In the genomic region with DNA sequence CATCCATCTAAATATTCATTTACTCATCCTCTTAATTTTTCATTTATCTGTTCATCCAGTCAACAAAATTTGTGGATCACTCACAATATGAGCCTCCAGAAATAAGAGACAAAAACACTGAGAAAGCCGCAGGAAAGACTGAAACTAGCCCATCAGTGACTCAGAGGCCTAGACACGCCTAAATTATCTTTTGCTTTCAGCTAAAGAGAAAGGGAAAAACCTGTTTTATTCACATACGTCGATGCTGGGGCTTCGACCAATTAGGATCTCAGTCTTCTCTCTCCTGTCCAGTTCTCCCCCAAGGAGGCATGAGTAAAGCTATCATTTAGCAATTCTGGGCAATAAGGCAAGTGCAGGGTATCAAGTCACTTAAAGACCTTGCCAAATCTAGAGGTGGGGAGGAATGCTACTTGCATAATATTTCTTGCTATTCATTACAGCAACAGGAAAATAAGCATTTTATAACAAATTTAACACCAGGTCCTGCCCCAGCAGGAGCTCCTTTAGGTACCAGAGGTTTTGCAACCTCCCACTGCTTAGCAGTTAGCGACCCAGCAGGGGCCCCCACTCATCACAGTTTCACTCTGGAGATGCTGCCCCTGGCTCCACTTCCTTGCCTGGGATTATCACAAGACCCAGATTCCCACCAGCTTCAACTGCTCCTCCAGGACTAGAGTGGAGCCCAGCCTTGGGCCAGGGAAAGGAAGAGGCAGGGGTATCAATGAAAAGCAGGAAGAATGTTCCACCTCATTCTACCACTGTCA, we compare ENCODE assay signal across 11 cellular contexts. TPM values are rescaled to one million over a fixed set of nuclear protein-coding genes. Genes with fewer than 3 reads are reported as not detected.
A peak's percentile ranks its signal among the peaks of the same experiment; 100 is the strongest.
DNase-seq lines count a peak whose midpoint lies in the region; ATAC-seq, FAIRE-seq and TF ChIP-seq lines count a peak whose summit lies in the region.
"Had no signal": no experiment of that assay in that cellular context is flagged by ENCODE, and none has a peak within 500 bp of the region (broad histone marks: within the 10 kb centered on the region; RNA-seq: fewer than 3 reads in every experiment).

No MANE protein-coding gene starts in this region.

- no peak overlapping the region for H3K27ac Mint-ChIP-seq in activated T-cell treated with anti-CD3 and anti-CD28 coated beads, Interleukin-2, amount 50 U/mL, for 24 hours
- H3K27ac Mint-ChIP-seq in astrocyte (ENCODE audit: unreplicated experiment), result no peak overlapping the region
- H3K27ac Mint-ChIP-seq in stimulated activated naive B cell treated with anti-CD40 and anti-IgM and Interleukin-4, amounts not matched to agents 10 μg/mL and 1 μg/mL and 100 μg/mL, for 72 hours, result no peak overlapping the region

- no peak overlapping the region for H3K9ac ChIP-seq in astrocyte (ENCODE audit: low read length)

- peaks cover 2% of the 10 kb centered on the region for H3K36me3 Mint-ChIP-seq in activated T-cell treated with anti-CD3 and anti-CD28 coated beads, Interleukin-2, amount 50 U/mL, for 4 hours (ENCODE audit: insufficient read depth)
- H3K36me3 Mint-ChIP-seq in activated T-cell treated with anti-CD3 and anti-CD28 coated beads, Interleukin-2, amount 50 U/mL, for 24 hours (ENCODE audit: low read depth), result no peaks in the 10 kb centered on the region
- H3K36me3 Mint-ChIP-seq in astrocyte (ENCODE audit: low read depth, unreplicated experiment), result peaks cover 3% of the 10 kb centered on the region
- H3K36me3 Mint-ChIP-seq in stimulated activated naive B cell treated with anti-CD40 and anti-IgM and Interleukin-4, amounts not matched to agents 10 μg/mL and 1 μg/mL and 100 μg/mL, for 72 hours, result peaks cover 5 to 11% of the 10 kb centered on the region in 2 donors

- no peaks in the 10 kb centered on the region for H3K27me3 ChIP-seq in astrocyte (ENCODE audit: insufficient read depth, low read length)

- no peak overlapping the region for H3K27ac ChIP-seq in astrocyte (ENCODE audit: low read depth, low read length)

- no peak overlapping the region for H3K4me3 ChIP-seq in astrocyte (ENCODE audit: insufficient read depth, low read depth, low read length)

- H3K9me3 Mint-ChIP-seq in activated T-cell treated with anti-CD3 and anti-CD28 coated beads, Interleukin-2, amount 50 U/mL, for 4 hours, result peaks cover 14% of the 10 kb centered on the region
- H3K9me3 Mint-ChIP-seq in activated T-cell treated with anti-CD3 and anti-CD28 coated beads, Interleukin-2, amount 50 U/mL, for 24 hours, result peaks cover 11% of the 10 kb centered on the region
- H3K9me3 Mint-ChIP-seq in astrocyte (ENCODE audit: unreplicated experiment), result peaks cover 19% of the 10 kb centered on the region
- H3K9me3 Mint-ChIP-seq in stimulated activated naive B cell treated with anti-CD40 and anti-IgM and Interleukin-4, amounts not matched to agents 10 μg/mL and 1 μg/mL and 100 μg/mL, for 72 hours, result peaks cover 7 to 15% of the 10 kb centered on the region in 2 donors

- no peaks in the 10 kb centered on the region for H4K20me1 ChIP-seq in astrocyte (ENCODE audit: insufficient read depth, low read length)

- peak overlapping the region; percentile 34 for H2AFZ ChIP-seq in astrocyte (ENCODE audit: low read depth, low read length)

- no peaks in the 10 kb centered on the region for H3K36me3 ChIP-seq in astrocyte (ENCODE audit: insufficient read depth, low read length)

- H3K4me1 ChIP-seq in astrocyte (ENCODE audit: insufficient read depth, low read length), result no peaks in the 10 kb centered on the region

- H3K4me2 ChIP-seq in astrocyte (ENCODE audit: low read length), result no peak overlapping the region

- H3K4me1 Mint-ChIP-seq in activated T-cell treated with anti-CD3 and anti-CD28 coated beads, Interleukin-2, amount 50 U/mL, for 4 hours (ENCODE audit: low read depth), result peaks cover 2% of the 10 kb centered on the region
- H3K4me1 Mint-ChIP-seq in activated T-cell treated with anti-CD3 and anti-CD28 coated beads, Interleukin-2, amount 50 U/mL, for 24 hours (ENCODE audit: low read depth), result peaks cover 7% of the 10 kb centered on the region
- no peaks in the 10 kb centered on the region for H3K4me1 Mint-ChIP-seq in astrocyte (ENCODE audit: low read depth, unreplicated experiment)
- peaks cover 22 to 27% of the 10 kb centered on the region in 2 donors for H3K4me1 Mint-ChIP-seq in stimulated activated naive B cell treated with anti-CD40 and anti-IgM and Interleukin-4, amounts not matched to agents 10 μg/mL and 1 μg/mL and 100 μg/mL, for 72 hours
- H3K4me1 Mint-ChIP-seq: neural crest cell had no signal

- no peaks in the 10 kb centered on the region for H3K27me3 Mint-ChIP-seq in activated T-cell treated with anti-CD3 and anti-CD28 coated beads, Interleukin-2, amount 50 U/mL, for 4 hours (ENCODE audit: low read depth)
- H3K27me3 Mint-ChIP-seq in activated T-cell treated with anti-CD3 and anti-CD28 coated beads, Interleukin-2, amount 50 U/mL, for 24 hours, result no peaks in the 10 kb centered on the region
- H3K27me3 Mint-ChIP-seq in astrocyte (ENCODE audit: low read depth, unreplicated experiment), result no peaks in the 10 kb centered on the region
- peaks cover 0 to 5% of the 10 kb centered on the region in 2 donors for H3K27me3 Mint-ChIP-seq in stimulated activated naive B cell treated with anti-CD40 and anti-IgM and Interleukin-4, amounts not matched to agents 10 μg/mL and 1 μg/mL and 100 μg/mL, for 72 hours

- peaks cover 6% of the 10 kb centered on the region for H3K9me3 ChIP-seq in astrocyte (ENCODE audit: insufficient read depth, low read depth, low read length)

- no peak overlapping the region for H3K4me3 Mint-ChIP-seq in activated T-cell treated with anti-CD3 and anti-CD28 coated beads, Interleukin-2, amount 50 U/mL, for 4 hours
- no peak overlapping the region for H3K4me3 Mint-ChIP-seq in activated T-cell treated with anti-CD3 and anti-CD28 coated beads, Interleukin-2, amount 50 U/mL, for 24 hours
- no peak overlapping the region for H3K4me3 Mint-ChIP-seq in astrocyte (ENCODE audit: unreplicated experiment)
- H3K4me3 Mint-ChIP-seq in stimulated activated naive B cell treated with anti-CD40 and anti-IgM and Interleukin-4, amounts not matched to agents 10 μg/mL and 1 μg/mL and 100 μg/mL, for 72 hours, result no peak overlapping the region
- H3K4me3 Mint-ChIP-seq: neural crest cell had no signal

- ATAC-seq in activated T-cell treated with anti-CD3 and anti-CD28 coated beads, Interleukin-2, amount 50 U/mL, for 4 hours, result peak; percentile 60 to 62
- peak; percentile 57 for ATAC-seq in HG02870 (IDR thresholded peaks at IDR 0.05; ENCODE audit: unreplicated experiment)
- ATAC-seq in stimulated activated naive B cell treated with anti-CD40 and anti-IgM and Interleukin-4, amounts not matched to agents 10 μg/mL and 1 μg/mL and 100 μg/mL, for 72 hours (replicated peaks), result peak; percentile 42 to 75
- no peak for ATAC-seq in HG03175 (IDR thresholded peaks at IDR 0.05; ENCODE audit: unreplicated experiment)

- TF ChIP-seq CTCF in astrocyte (IDR thresholded peaks at IDR 0.05; ENCODE audit: insufficient read depth, low read depth, low read length), result no peak

- intact Hi-C loops in head of caudate nucleus (cut with DNase I), result no loop called here

- no peak for FAIRE-seq in astrocyte (lab: Jason Lieb, UNC)

- H3K79me2 ChIP-seq in astrocyte (ENCODE audit: insufficient read depth, low read length), result no peaks in the 10 kb centered on the region

- no peak for DNase-seq in activated T-cell treated with anti-CD3 and anti-CD28 coated beads, Interleukin-2, amount 50 U/mL, for 4 hours
- no peak for DNase-seq in activated T-cell treated with anti-CD3 and anti-CD28 coated beads, Interleukin-2, amount 50 U/mL, for 24 hours
- DNase-seq in astrocyte (ENCODE audit: low read depth), result peak; percentile 42
- no peak for DNase-seq in stimulated activated naive B cell treated with anti-CD40 and anti-IgM and Interleukin-4, amounts not matched to agents 10 μg/mL and 1 μg/mL and 100 μg/mL, for 72 hours
- no peak for DNase-seq in head of caudate nucleus
- no peak for DNase-seq in NCI-H345 (lab: John Stamatoyannopoulos, UW)
- DNase-seq: cortex of kidney; stimulated activated CD4-positive, alpha-beta T cell treated with anti-CD3 and anti-CD28 coated beads, Interleukin-2, amount 100 ng/mL, for 48 hours had no signal

RNA-seq across cellular contexts. Expression of gene TMEM154, which starts 30.1 kb away (rescaled TPM):
- 1 to 10 TPM; 5.6 to 6.2 (median 6.0) TPM for total RNA-seq in activated T-cell treated with anti-CD3 and anti-CD28 coated beads, Interleukin-2, amount 50 U/mL, for 4 hours
- 11.5 and 13.2 TPM in 2 replicates for total RNA-seq in astrocyte
